ENCODE assay signal across 11 cellular contexts in genomic region chr3:56985460-56986327, GRCh38.
DNase-seq lines count a peak whose midpoint lies in the region; ATAC-seq and TF ChIP-seq lines count a peak whose summit lies in the region.
"Had no signal": no experiment of that assay in that cellular context is flagged by ENCODE, and none has a peak within 500 bp of the region (broad histone marks: within the 10 kb centered on the region; RNA-seq: fewer than 3 reads in every experiment).

No MANE protein-coding gene starts in this region.

- no peaks in the 10 kb centered on the region for H3K9me2 ChIP-seq in Loucy (replicated peaks; ENCODE audit: low read depth, low read length)

- no peaks in the 10 kb centered on the region for H4K20me1 ChIP-seq in DND-41 (ENCODE audit: insufficient read depth, low read length)
- H4K20me1 ChIP-seq in Loucy (ENCODE audit: insufficient read depth, low read length, poor library complexity, severe bottlenecking): no peaks in the 10 kb centered on the region

- H2AFZ ChIP-seq in DND-41 (ENCODE audit: low read depth, low read length) (no peak overlapping the region), Loucy (ENCODE audit: low read length) (no peak overlapping the region)

- H3K36me3 ChIP-seq in DND-41 (ENCODE audit: insufficient read depth, low read length): no peaks in the 10 kb centered on the region
- no peaks in the 10 kb centered on the region for H3K36me3 ChIP-seq in Loucy (ENCODE audit: insufficient read depth, low read length)

- H3K27ac Mint-ChIP-seq in activated naive CD8-positive, alpha-beta T cell treated with anti-CD3 and anti-CD28 coated beads, Interleukin-2, amount 10 ng/mL, durations not matched to agents 7 days and 5 days: peak overlapping the region; percentile 59
- peak overlapping the region; percentile 84 to 86 (median 85) for H3K27ac Mint-ChIP-seq in nephron

- H3K9ac ChIP-seq in DND-41 (ENCODE audit: low read depth, low read length) (0 out of 2 replicates have a peak overlapping the region, but pooled peaks have one; percentile 1), Loucy (ENCODE audit: low read depth, low read length, poor library complexity, severe bottlenecking) (no peak overlapping the region)

- H3K9me3 ChIP-seq in DND-41 (ENCODE audit: insufficient read depth, low read length, severe bottlenecking) (no peaks in the 10 kb centered on the region), Loucy (ENCODE audit: insufficient read depth, low read depth, low read length) (no peaks in the 10 kb centered on the region)

- TF ChIP-seq CTCF in DND-41 (IDR thresholded peaks at IDR 0.05; ENCODE audit: borderline replicate concordance, extremely low read depth, low read length, poor library complexity, severe bottlenecking) (peak; percentile 49), Loucy (conservative IDR thresholded peaks at IDR 0.05; ENCODE audit: low read length) (peak; percentile 34; the same call in 1 of the 2 replicates), nephron (IDR thresholded peaks at IDR 0.05; ENCODE audit: unreplicated experiment in 3 of 3) (peak in 1 of 3 experiments; percentile 19)

- H3K27ac ChIP-seq in DND-41 (ENCODE audit: low read length): peak overlapping the region; percentile 44

- H3K36me3 Mint-ChIP-seq in activated naive CD8-positive, alpha-beta T cell treated with anti-CD3 and anti-CD28 coated beads, Interleukin-2, amount 10 ng/mL, durations not matched to agents 7 days and 5 days: no peaks in the 10 kb centered on the region
- H3K36me3 Mint-ChIP-seq in nephron (ENCODE audit: low read depth): peaks cover 3% of the 10 kb centered on the region

- H3K79me2 ChIP-seq in DND-41 (ENCODE audit: insufficient read depth, low read length): no peaks in the 10 kb centered on the region
- H3K79me2 ChIP-seq in Loucy (ENCODE audit: insufficient read depth, low read length): no peaks in the 10 kb centered on the region

- DNase-seq in DND-41: peak; percentile 49
- DNase-seq in activated naive CD8-positive, alpha-beta T cell treated with anti-CD3 and anti-CD28 coated beads, Interleukin-2, amount 10 ng/mL, durations not matched to agents 7 days and 5 days: no peak
- no peak for DNase-seq in head of caudate nucleus
- DNase-seq in GM19240 (ENCODE audit: insufficient read length, low spot score): no peak
- DNase-seq: NCI-H446; small intestine; stimulated activated naive CD4-positive, alpha-beta T cell; SW 1271 had no signal

- intact Hi-C loops in head of caudate nucleus (cut with DNase I): loop anchor here (5.0 kb wide), 1 partner anchor 183 kb away; the partner anchor contains the start of gene ARHGEF3

- H3K4me1 ChIP-seq in DND-41 (ENCODE audit: insufficient read depth, low read length) (peaks cover 30% of the 10 kb centered on the region), Loucy (ENCODE audit: insufficient read depth, low read length, poor library complexity, severe bottlenecking) (peaks cover 12% of the 10 kb centered on the region)

- H3K27me3 Mint-ChIP-seq in activated naive CD8-positive, alpha-beta T cell treated with anti-CD3 and anti-CD28 coated beads, Interleukin-2, amount 10 ng/mL, durations not matched to agents 7 days and 5 days: peaks cover 8% of the 10 kb centered on the region
- H3K27me3 Mint-ChIP-seq in nephron (ENCODE audit: low read depth): no peaks in the 10 kb centered on the region

- H3K4me1 Mint-ChIP-seq in activated naive CD8-positive, alpha-beta T cell treated with anti-CD3 and anti-CD28 coated beads, Interleukin-2, amount 10 ng/mL, durations not matched to agents 7 days and 5 days: peaks cover 32% of the 10 kb centered on the region
- peaks cover 67% of the 10 kb centered on the region for H3K4me1 Mint-ChIP-seq in nephron

- peak overlapping the region; percentile 9 for H3K4me3 Mint-ChIP-seq in activated naive CD8-positive, alpha-beta T cell treated with anti-CD3 and anti-CD28 coated beads, Interleukin-2, amount 10 ng/mL, durations not matched to agents 7 days and 5 days
- H3K4me3 Mint-ChIP-seq in nephron: no peak overlapping the region

- H3K27me3 ChIP-seq in DND-41 (ENCODE audit: insufficient read depth, low read length, poor library complexity) (no peaks in the 10 kb centered on the region), Loucy (ENCODE audit: insufficient read depth, low read length, poor library complexity, severe bottlenecking) (no peaks in the 10 kb centered on the region)

- H3K4me2 ChIP-seq in DND-41 (ENCODE audit: insufficient read depth, low read length) (no peak overlapping the region), Loucy (ENCODE audit: low read depth, low read length, poor library complexity, severe bottlenecking) (no peak overlapping the region)

- ATAC-seq in DND-41 (ENCODE audit: insufficient read depth, low read depth) (peak; percentile 82), HG02973 (IDR thresholded peaks at IDR 0.05; ENCODE audit: unreplicated experiment) (no peak)
- peak; percentile 68 for ATAC-seq in activated naive CD8-positive, alpha-beta T cell treated with anti-CD3 and anti-CD28 coated beads, Interleukin-2, amount 10 ng/mL, durations not matched to agents 7 days and 5 days (ENCODE audit: low read depth)

- H3K4me3 ChIP-seq in DND-41 (ENCODE audit: low read depth in 1 of 2, low read length in 2 of 2) (no peak overlapping the region), Loucy (ENCODE audit: low read length, poor library complexity, severe bottlenecking) (no peak overlapping the region)

- POLR2A ChIA-PET in activated naive CD8-positive, alpha-beta T cell treated with anti-CD3 and anti-CD28 coated beads, Interleukin-2, amount 10 ng/mL, durations not matched to agents 7 days and 5 days (lab: Charles Lee): interaction anchor here (6.0 kb wide), 1 partner anchor 185 kb away, joined by 35 read pairs; the partner anchor contains the start of gene ARHGEF3

- H3K9me3 Mint-ChIP-seq in activated naive CD8-positive, alpha-beta T cell treated with anti-CD3 and anti-CD28 coated beads, Interleukin-2, amount 10 ng/mL, durations not matched to agents 7 days and 5 days: no peaks in the 10 kb centered on the region
- no peaks in the 10 kb centered on the region for H3K9me3 Mint-ChIP-seq in nephron

- no peaks in the 10 kb centered on the region for H3F3A ChIP-seq in Loucy (ENCODE audit: low read depth)
